26 cellular contexts compared by ENCODE assay signal in the genomic region with DNA sequence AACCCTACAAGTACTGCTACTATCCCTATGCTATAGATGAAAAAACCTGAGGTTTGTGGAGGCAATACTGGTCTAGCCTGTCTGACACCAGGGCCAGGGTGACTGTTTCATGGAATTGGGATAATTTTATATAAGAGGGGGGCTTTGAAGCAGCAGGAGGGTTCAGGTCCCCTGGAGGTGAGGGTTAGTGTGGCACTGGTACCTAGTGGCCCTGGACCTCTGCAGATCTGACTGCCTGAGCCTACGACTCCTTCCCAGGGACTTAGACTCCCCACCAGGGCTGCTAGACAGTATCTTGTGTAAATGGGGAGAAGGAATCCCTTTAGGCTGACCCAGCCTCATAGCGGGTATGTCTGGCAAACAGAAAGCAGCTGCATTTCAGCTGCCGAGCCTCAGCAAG. TPM values are rescaled to one million over a fixed set of nuclear protein-coding genes. Genes with fewer than 3 reads are reported as not detected.
"Had no signal": no experiment of that assay in that cellular context is flagged by ENCODE, and none has a peak within 500 bp of the region (broad histone marks: within the 10 kb centered on the region; RNA-seq: fewer than 3 reads in every experiment).

No MANE protein-coding gene starts in this region.

- H3K27me3 ChIP-seq: right lobe of liver, testis, thyroid gland, upper lobe of left lung had no signal

- H3K9me3 Mint-ChIP-seq: natural killer cell treated with Interleukin-12 subunit alpha and Interleukin-12 subunit beta and Interleukin-15 and Interleukin-18, amount 100 ng/mL, for 72 hours; stimulated activated naive B cell treated with anti-CD40 and anti-IgM and Interleukin-4, amounts not matched to agents 10 μg/mL and 1 μg/mL and 100 μg/mL, for 72 hours had no signal

- H3K4me1 ChIP-seq: left ventricle myocardium inferior, parathyroid adenoma, psoas muscle, stomach, testis, thyroid gland, transverse colon, upper lobe of left lung, uterus had no signal

- H3K36me3 ChIP-seq: right lobe of liver, stomach, thyroid gland, transverse colon, uterus had no signal

- H3K36me3 Mint-ChIP-seq: naive thymus-derived CD4-positive, alpha-beta T cell; natural killer cell treated with Interleukin-12 subunit alpha and Interleukin-12 subunit beta and Interleukin-15 and Interleukin-18, amount 100 ng/mL, for 72 hours had no signal

- DNase-seq: heart left ventricle; hypothalamus; islet precursor cell; left ventricle myocardium inferior; midbrain; mucosa of descending colon; naive thymus-derived CD4-positive, alpha-beta T cell; nucleus accumbens; psoas muscle; right lobe of liver; stimulated activated CD4-positive, alpha-beta T cell treated with anti-CD3 and anti-CD28 coated beads, Interleukin-12 subunit alpha, Interleukin-12 subunit beta, amount 100 ng/mL, for 4 hours; stimulated activated CD4-positive, alpha-beta T cell treated with anti-CD3 and anti-CD28 coated beads, Interleukin-15, amount 100 ng/mL, for 24 hours; stimulated activated CD4-positive, alpha-beta T cell treated with anti-CD3 and anti-CD28 coated beads, Interleukin-2, amount 100 ng/mL, for 24 hours; stimulated activated CD4-positive, alpha-beta T cell treated with anti-CD3 and anti-CD28 coated beads, Interleukin-4, amount 100 ng/mL, for 1 hour; stimulated activated naive B cell treated with anti-CD40 and anti-IgM and Interleukin-4, amounts not matched to agents 10 μg/mL and 1 μg/mL and 100 μg/mL, for 72 hours; stimulated activated naive CD8-positive, alpha-beta T cell treated with anti-CD3 and anti-CD28 coated beads, Interleukin-15, Interleukin-2, amounts not matched to agents 100 U/mL and 50 U/mL, for 24 hours; stomach; testis; thyroid gland; transverse colon; upper lobe of left lung; uterus had no signal

- H3K27ac ChIP-seq: heart left ventricle, left ventricle myocardium inferior, parathyroid adenoma, psoas muscle, right lobe of liver, skin epidermis, stomach, testis, thyroid gland, transverse colon, upper lobe of left lung, uterus had no signal

- H3K27me3 Mint-ChIP-seq: stimulated activated naive B cell treated with anti-CD40 and anti-IgM and Interleukin-4, amounts not matched to agents 10 μg/mL and 1 μg/mL and 100 μg/mL, for 72 hours had no signal

- H3K4me3 ChIP-seq: heart left ventricle, left ventricle myocardium inferior, lung, mucosa of descending colon, psoas muscle, right lobe of liver, skin epidermis, stomach, testis, thyroid gland, transverse colon, upper lobe of left lung, uterus had no signal

- H3K9me3 ChIP-seq: heart left ventricle, left ventricle myocardium inferior, mucosa of descending colon, psoas muscle, right lobe of liver, stomach, testis, thyroid gland, transverse colon, upper lobe of left lung, uterus had no signal

- H3K9ac ChIP-seq: parathyroid adenoma had no signal

- H3K4me3 Mint-ChIP-seq: naive thymus-derived CD4-positive, alpha-beta T cell; natural killer cell treated with Interleukin-12 subunit alpha and Interleukin-12 subunit beta and Interleukin-15 and Interleukin-18, amount 100 ng/mL, for 72 hours; stimulated activated naive B cell treated with anti-CD40 and anti-IgM and Interleukin-4, amounts not matched to agents 10 μg/mL and 1 μg/mL and 100 μg/mL, for 72 hours had no signal

- ATAC-seq: heart left ventricle; mucosa of descending colon; naive thymus-derived CD4-positive, alpha-beta T cell; natural killer cell treated with Interleukin-12 subunit alpha and Interleukin-12 subunit beta and Interleukin-15 and Interleukin-18, amount 100 ng/mL, for 72 hours; psoas muscle; stimulated activated naive B cell treated with anti-CD40 and anti-IgM and Interleukin-4, amounts not matched to agents 10 μg/mL and 1 μg/mL and 100 μg/mL, for 72 hours; stimulated activated naive CD8-positive, alpha-beta T cell treated with anti-CD3 and anti-CD28 coated beads, Interleukin-15, Interleukin-2, amounts not matched to agents 100 U/mL and 50 U/mL, for 24 hours had no signal

- H3K27ac Mint-ChIP-seq: natural killer cell treated with Interleukin-12 subunit alpha and Interleukin-12 subunit beta and Interleukin-15 and Interleukin-18, amount 100 ng/mL, for 72 hours; stimulated activated naive B cell treated with anti-CD40 and anti-IgM and Interleukin-4, amounts not matched to agents 10 μg/mL and 1 μg/mL and 100 μg/mL, for 72 hours had no signal

RNA-seq across cellular contexts. Expression of a gene that starts 6.8 kb away (rescaled TPM):
- polyA plus RNA-seq: naive thymus-derived CD4-positive, alpha-beta T cell had no signal
